Comparison of ENCODE assay signal across 26 cellular contexts in genomic region chr3:24111711-24112110, GRCh38.
"Had no signal": no experiment of that assay in that cellular context is flagged by ENCODE, and none has a peak within 500 bp of the region (broad histone marks: within the 10 kb centered on the region; RNA-seq: fewer than 3 reads in every experiment).

No MANE protein-coding gene starts in this region.

- FAIRE-seq: endothelial cell of umbilical vein, frontal cortex had no signal

- H3K4me3 Mint-ChIP-seq: endodermal cell; natural killer cell treated with Interleukin-12 subunit alpha and Interleukin-12 subunit beta and Interleukin-15 and Interleukin-18, amount 100 ng/mL, for 72 hours; stimulated activated naive B cell treated with anti-CD40 and anti-IgM and Interleukin-4, amounts not matched to agents 10 μg/mL and 1 μg/mL and 100 μg/mL, for 72 hours; stimulated activated naive CD8-positive, alpha-beta T cell treated with anti-CD3 and anti-CD28 coated beads, Interleukin-15, amount 100 ng/mL, for 72 hours had no signal

- H3K4me3 ChIP-seq: coronary artery, esophagus muscularis mucosa, heart left ventricle, lung, prostate gland, skin epidermis, testis, tibial nerve had no signal

- H3K36me3 ChIP-seq: esophagus muscularis mucosa, heart left ventricle, prostate gland, tibial nerve had no signal

- H2AFZ ChIP-seq: parathyroid adenoma had no signal

- H3K79me2 ChIP-seq: parathyroid adenoma had no signal

- H3K27me3 ChIP-seq: esophagus muscularis mucosa, heart left ventricle, testis, tibial nerve had no signal

- H3K27me3 Mint-ChIP-seq: stimulated activated naive CD8-positive, alpha-beta T cell treated with anti-CD3 and anti-CD28 coated beads, Interleukin-15, amount 100 ng/mL, for 72 hours had no signal

- H3K9me3 Mint-ChIP-seq: endodermal cell; natural killer cell treated with Interleukin-12 subunit alpha and Interleukin-12 subunit beta and Interleukin-15 and Interleukin-18, amount 100 ng/mL, for 72 hours; stimulated activated naive B cell treated with anti-CD40 and anti-IgM and Interleukin-4, amounts not matched to agents 10 μg/mL and 1 μg/mL and 100 μg/mL, for 72 hours; stimulated activated naive CD8-positive, alpha-beta T cell treated with anti-CD3 and anti-CD28 coated beads, Interleukin-15, amount 100 ng/mL, for 72 hours had no signal

- H3K27ac Mint-ChIP-seq: endodermal cell; natural killer cell treated with Interleukin-12 subunit alpha and Interleukin-12 subunit beta and Interleukin-15 and Interleukin-18, amount 100 ng/mL, for 72 hours; stimulated activated naive B cell treated with anti-CD40 and anti-IgM and Interleukin-4, amounts not matched to agents 10 μg/mL and 1 μg/mL and 100 μg/mL, for 72 hours; stimulated activated naive CD8-positive, alpha-beta T cell treated with anti-CD3 and anti-CD28 coated beads, Interleukin-15, amount 100 ng/mL, for 72 hours had no signal

- H3K9me3 ChIP-seq: esophagus muscularis mucosa, heart left ventricle, prostate gland, testis, tibial nerve had no signal

- DNase-seq: effector CD4-positive, alpha-beta T cell; endodermal cell; heart left ventricle; hippocampal formation; left colon; left ventricle myocardium superior; mesenchymal stem cell; midbrain; occipital lobe; retina; stimulated activated CD4-positive, alpha-beta T cell treated with anti-CD3 and anti-CD28 coated beads, Interleukin-2, amount 100 ng/mL, for 24 hours; stimulated activated CD4-positive, alpha-beta T cell treated with anti-CD3 and anti-CD28 coated beads, Interleukin-4, amount 100 ng/mL, for 4 hours; stimulated activated naive B cell treated with anti-CD40 and anti-IgM and Interleukin-4, amounts not matched to agents 10 μg/mL and 1 μg/mL and 100 μg/mL, for 72 hours; stimulated activated naive CD8-positive, alpha-beta T cell treated with anti-CD3 and anti-CD28 coated beads, Interleukin-15, amount 100 ng/mL, for 72 hours; testis had no signal

- ATAC-seq: heart left ventricle; left colon; left ventricle myocardium superior; natural killer cell treated with Interleukin-12 subunit alpha and Interleukin-12 subunit beta and Interleukin-15 and Interleukin-18, amount 100 ng/mL, for 72 hours; sciatic nerve; stimulated activated naive B cell treated with anti-CD40 and anti-IgM and Interleukin-4, amounts not matched to agents 10 μg/mL and 1 μg/mL and 100 μg/mL, for 72 hours; stimulated activated naive CD8-positive, alpha-beta T cell treated with anti-CD3 and anti-CD28 coated beads, Interleukin-15, amount 100 ng/mL, for 72 hours had no signal

- H3K4me1 Mint-ChIP-seq: endodermal cell; stimulated activated naive B cell treated with anti-CD40 and anti-IgM and Interleukin-4, amounts not matched to agents 10 μg/mL and 1 μg/mL and 100 μg/mL, for 72 hours; stimulated activated naive CD8-positive, alpha-beta T cell treated with anti-CD3 and anti-CD28 coated beads, Interleukin-15, amount 100 ng/mL, for 72 hours had no signal

- H3K9ac ChIP-seq: parathyroid adenoma had no signal

- H3K36me3 Mint-ChIP-seq: natural killer cell treated with Interleukin-12 subunit alpha and Interleukin-12 subunit beta and Interleukin-15 and Interleukin-18, amount 100 ng/mL, for 72 hours; stimulated activated naive B cell treated with anti-CD40 and anti-IgM and Interleukin-4, amounts not matched to agents 10 μg/mL and 1 μg/mL and 100 μg/mL, for 72 hours had no signal

- H3K4me1 ChIP-seq: esophagus muscularis mucosa, heart left ventricle, parathyroid adenoma, prostate gland, testis, tibial nerve had no signal

- H3K27ac ChIP-seq: coronary artery, esophagus muscularis mucosa, heart left ventricle, parathyroid adenoma, prostate gland, testis, tibial nerve had no signal
